ENCODE assay signal across 8 cellular contexts in genomic region chr1:9201421-9202239, GRCh38.
DNase-seq lines count a peak whose midpoint lies in the region; ATAC-seq and TF ChIP-seq lines count a peak whose summit lies in the region.

No MANE protein-coding gene starts in this region.

- ATAC-seq in effector memory CD8-positive, alpha-beta T cell (replicated peaks): peak; percentile 30
- ATAC-seq in HG03039 (IDR thresholded peaks at IDR 0.05; ENCODE audit: unreplicated experiment): no peak
- ATAC-seq in HG02623 (IDR thresholded peaks at IDR 0.05; ENCODE audit: unreplicated experiment): no peak
- ATAC-seq in GM18517 (IDR thresholded peaks at IDR 0.05; ENCODE audit: unreplicated experiment): no peak

- peak overlapping the region; percentile 37 for H3K4me3 ChIP-seq in GM12865 (ENCODE audit: low read depth, low read length)

- peaks cover 88 to 95% of the 10 kb centered on the region in 2 donors for H3K27me3 Mint-ChIP-seq in effector memory CD8-positive, alpha-beta T cell
- peaks cover 100% of the 10 kb centered on the region for H3K27me3 Mint-ChIP-seq in nephron progenitor cell (ENCODE audit: low read depth, poor library complexity)

- TF ChIP-seq CTCF in GM12865 (IDR thresholded peaks at IDR 0.05; ENCODE audit: insufficient read depth, low read depth, low read length, missing control alignments) (no peak), nephron progenitor cell (IDR thresholded peaks at IDR 0.05) (no peak)

- H3K36me3 Mint-ChIP-seq in effector memory CD8-positive, alpha-beta T cell (ENCODE audit: insufficient read depth): no peaks in the 10 kb centered on the region
- H3K36me3 Mint-ChIP-seq in nephron progenitor cell (ENCODE audit: low read depth): no peaks in the 10 kb centered on the region

- H3K4me3 Mint-ChIP-seq in effector memory CD8-positive, alpha-beta T cell: peak overlapping the region; percentile 42 to 62
- H3K4me3 Mint-ChIP-seq in nephron progenitor cell: peak overlapping the region; percentile 75

- H3K9me3 Mint-ChIP-seq in effector memory CD8-positive, alpha-beta T cell: no peaks in the 10 kb centered on the region
- no peaks in the 10 kb centered on the region for H3K9me3 Mint-ChIP-seq in nephron progenitor cell

- peak overlapping the region in 1 of 2 donors; percentile 6 for H3K27ac Mint-ChIP-seq in effector memory CD8-positive, alpha-beta T cell
- H3K27ac Mint-ChIP-seq in nephron progenitor cell: no peak overlapping the region

- DNase-seq in GM12865 (ENCODE audit: low read depth) (no peak), NOMO-1 treated with DMSO at 0.1 percent for 48 hours (lab: John Stamatoyannopoulos, UW; ENCODE audit: unreplicated experiment) (peak; percentile 39), nephron progenitor cell (no peak), RKO (ENCODE audit: low spot score) (no peak)
- DNase-seq in effector memory CD8-positive, alpha-beta T cell: no peak

- peaks cover 22 to 24% of the 10 kb centered on the region in 2 donors for H3K4me1 Mint-ChIP-seq in effector memory CD8-positive, alpha-beta T cell (ENCODE audit: low read depth in 2 of 2)
- peaks cover 54% of the 10 kb centered on the region for H3K4me1 Mint-ChIP-seq in nephron progenitor cell
